Comparison of ENCODE assay signal across 9 cellular contexts in genomic region chr17:77778636-77779524, GRCh38.
A peak's percentile ranks its signal among the peaks of the same experiment; 100 is the strongest.
DNase-seq lines count a peak whose midpoint lies in the region; ATAC-seq and TF ChIP-seq lines count a peak whose summit lies in the region.
"Had no signal": no experiment of that assay in that cellular context is flagged by ENCODE, and none has a peak within 500 bp of the region (broad histone marks: within the 10 kb centered on the region; RNA-seq: fewer than 3 reads in every experiment).

No MANE protein-coding gene starts in this region.

- CTCF ChIA-PET in A673 (lab: Charles Lee) = no interaction called here

- H3K4me3 ChIP-seq in A673 (ENCODE audit: low read depth, low read length, poor library complexity, severe bottlenecking) = no peak overlapping the region
- peak overlapping the region; percentile 15 for H3K4me3 ChIP-seq in coronary artery

- H3K4me1 ChIP-seq in A673 (ENCODE audit: insufficient read depth, low read length, poor library complexity, severe bottlenecking) = peaks cover 6% of the 10 kb centered on the region

- ATAC-seq in GM18517 (IDR thresholded peaks at IDR 0.05; ENCODE audit: unreplicated experiment) = no peak

- intact Hi-C loops in A673 (cut with micrococcal nuclease; ENCODE audit: unreplicated experiment) = no loop called here

- POLR2A ChIA-PET in A673 (lab: Charles Lee; ENCODE audit: low non-redundant PET) = no interaction called here

- BruUV-seq in A673 (replicated peaks; lab: Mats Ljungman, UMichigan) = no TSS peak

- no peaks in the 10 kb centered on the region for H3K27me3 ChIP-seq in A673 (replicated peaks; ENCODE audit: insufficient read depth, low read depth, low read length, poor library complexity)

- no peak overlapping the region for H3K27ac ChIP-seq in A673 (ENCODE audit: low read depth, low read length, poor library complexity, severe bottlenecking)
- H3K27ac ChIP-seq in coronary artery = peak overlapping the region; percentile 84 to 89

- H3K9me3 ChIP-seq in A673 (ENCODE audit: low read depth, low read length, poor library complexity, severe bottlenecking) = no peaks in the 10 kb centered on the region

- H3K36me3 ChIP-seq in A673 (ENCODE audit: insufficient read depth, low read length, poor library complexity, severe bottlenecking) = no peaks in the 10 kb centered on the region

- DNase-seq in A673 (ENCODE audit: low spot score) (peak; percentile 46), NCI-H2171 (lab: John Stamatoyannopoulos, UW) (peak; percentile 84), coronary artery (ENCODE audit: low spot score) (peak; percentile 96), mucosa of gallbladder (ENCODE audit: low spot score) (peak; percentile 60), NCI-H526 treated with DMSO at 0.1 percent for 48 hours (lab: John Stamatoyannopoulos, UW) (no peak), NCI-H2227 (lab: John Stamatoyannopoulos, UW; ENCODE audit: unreplicated experiment) (no peak)
- DNase-seq in activated T-cell treated with anti-CD3 and anti-CD28 coated beads, Interleukin-2, amount 50 U/mL, for 1 hour = no peak
- DNase-seq: CD4-positive, CD25-positive, alpha-beta regulatory T cell had no signal

- TF ChIP-seq CTCF in A673 (conservative IDR thresholded peaks at IDR 0.05; ENCODE audit: low read depth, low read length) = no peak
- TF ChIP-seq CTCF in coronary artery (IDR thresholded peaks at IDR 0.05) = no peak

Comparison
In these comparisons a context has a peak if more than half of its experiments do, and no peak if none do; other contexts are left out.
1. DNase-seq: peak in A673 (single experiment), NCI-H2171 (single experiment), coronary artery (single experiment) and mucosa of gallbladder (single experiment); none in activated T-cell treated with anti-CD3 and anti-CD28 coated beads, Interleukin-2, amount 50 U/mL, for 1 hour (single experiment), NCI-H526 treated with DMSO at 0.1 percent for 48 hours (single experiment) and NCI-H2227 (single experiment).